ENCODE assay signal across 8 cellular contexts in the genomic region with DNA sequence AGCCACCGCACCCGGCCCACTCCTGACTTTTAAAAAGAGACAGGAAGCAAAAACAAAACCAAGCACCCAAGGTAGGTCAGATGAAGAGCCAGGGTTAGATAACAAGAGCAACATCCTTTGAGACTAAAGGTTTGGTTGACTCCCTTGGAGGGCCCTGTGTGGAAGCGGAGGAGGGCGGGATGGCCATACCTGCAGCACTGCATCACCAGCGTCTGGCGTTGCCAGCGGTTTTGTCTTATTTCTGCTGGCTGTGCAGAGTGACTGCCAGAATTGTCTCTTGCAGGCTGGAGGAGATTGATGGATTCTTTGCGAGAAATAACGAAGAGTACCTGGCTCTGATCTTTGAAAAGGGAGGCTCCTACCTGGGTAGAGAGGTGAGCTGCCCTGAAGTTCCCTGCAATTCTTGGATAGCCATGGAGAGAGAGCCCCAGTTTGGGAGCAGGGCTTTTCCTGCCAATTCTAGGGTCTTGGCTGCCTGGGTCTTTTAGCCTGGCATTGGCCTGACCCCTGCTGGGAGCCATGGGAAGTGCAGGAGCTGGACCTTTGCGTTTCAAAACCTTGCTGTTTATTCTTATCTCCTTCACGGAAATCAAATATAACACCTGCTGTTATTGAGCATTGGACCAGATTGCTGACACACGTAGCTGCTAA. TPM values are rescaled to one million over a fixed set of nuclear protein-coding genes. Genes with fewer than 3 reads are reported as not detected.
A peak's percentile ranks its signal among the peaks of the same experiment; 100 is the strongest.
DNase-seq lines count a peak whose midpoint lies in the region; ATAC-seq and TF ChIP-seq lines count a peak whose summit lies in the region.

No MANE protein-coding gene starts in this region.

- no peaks in the 10 kb centered on the region for H3F3A ChIP-seq in DOHH2 (ENCODE audit: control insufficient read depth, insufficient read depth)

- no peaks in the 10 kb centered on the region for H3K9me2 ChIP-seq in DOHH2 (replicated peaks; ENCODE audit: control insufficient read depth, low read length)

- H3K36me3 ChIP-seq in DOHH2 (ENCODE audit: control insufficient read depth, low read length), result no peaks in the 10 kb centered on the region
- peaks cover 0 to 59% of the 10 kb centered on the region in 2 donors for H3K36me3 ChIP-seq in gastroesophageal sphincter

- H3K4me3 ChIP-seq in DOHH2 (ENCODE audit: low read length), result no peak overlapping the region
- H3K4me3 ChIP-seq in gastroesophageal sphincter, result no peak overlapping the region

- H3K27me3 ChIP-seq in DOHH2 (ENCODE audit: control insufficient read depth, low read length) (no peaks in the 10 kb centered on the region), gastroesophageal sphincter (no peaks in the 10 kb centered on the region)

- TF ChIP-seq CTCF in DOHH2 (IDR thresholded peaks at IDR 0.05; ENCODE audit: low read depth, low read length, poor library complexity, severe bottlenecking) (peak; percentile 94), gastroesophageal sphincter (IDR thresholded peaks at IDR 0.05) (peak in 3 of 4 experiments; percentile 90 to 96 (median 93))

- WGBS in gastroesophageal sphincter (ENCODE audit: low coverage in 1 of 2), 2 donors, result 26 to 31% methylated on average over 4 to 7 of the region's 12 CpGs

- H4K20me1 ChIP-seq in DOHH2 (ENCODE audit: control insufficient read depth, insufficient read depth, low read depth, low read length), result no peaks in the 10 kb centered on the region; the same call in 1 of the 2 replicates

- H3K4me1 ChIP-seq in DOHH2 (ENCODE audit: control insufficient read depth, low read length) (no peaks in the 10 kb centered on the region), gastroesophageal sphincter (peaks cover 0 to 19% (median 4%) of the 10 kb centered on the region in 3 donors)

- no peak for TF ChIP-seq EP300 in gastroesophageal sphincter (IDR thresholded peaks at IDR 0.05)

- H3K27ac ChIP-seq in DOHH2 (ENCODE audit: low read depth, low read length) (no peak overlapping the region), gastroesophageal sphincter (no peak overlapping the region)

- intact Hi-C loops in posterior vena cava (cut with DNase I), result loop anchor here in 1 of 2 donors (10.0 kb wide), 1 partner anchor 64 kb away; no protein-coding TSS in a partner anchor

- no peak overlapping the region for H3K4me2 ChIP-seq in DOHH2 (ENCODE audit: low read length)

- H3K79me2 ChIP-seq in DOHH2 (ENCODE audit: control insufficient read depth, low read length), result no peaks in the 10 kb centered on the region

- H3K9me3 ChIP-seq in DOHH2 (ENCODE audit: control insufficient read depth, insufficient read depth, low read length) (no peaks in the 10 kb centered on the region), gastroesophageal sphincter (no peaks in the 10 kb centered on the region)

- DNase-seq in RKO (ENCODE audit: low spot score) (peak; percentile 45), posterior vena cava (ENCODE audit: low spot score) (peak; percentile 88), HCEC 1CT (no peak)
- peak; percentile 86 for DNase-seq in activated effector memory CD4-positive, alpha-beta T cell treated with anti-CD3 and anti-CD28 coated beads, Interleukin-2, amount 50 U/mL, for 16 hours

- no peak for TF ChIP-seq POLR2A in gastroesophageal sphincter (IDR thresholded peaks at IDR 0.05)

- ATAC-seq in HG02884 (IDR thresholded peaks at IDR 0.05; ENCODE audit: unreplicated experiment) (peak; percentile 60), gastroesophageal sphincter (peak; percentile 55), HG03196 (IDR thresholded peaks at IDR 0.05; ENCODE audit: unreplicated experiment) (no peak)

RNA-seq across cellular contexts. Expression of gene QSOX1, which starts 24.0 kb away (rescaled TPM):
- total RNA-seq in gastroesophageal sphincter, result 100 to 1,000 TPM in 2 of 4 donors, 10 to 100 TPM in 2; 71.5 to 132 (median 106) TPM
- total RNA-seq in posterior vena cava, result 100 to 1,000 TPM in 1 of 2 donors, 10 to 100 TPM in 1; 80.3 to 104 TPM

RNA-seq across cellular contexts. Expression of gene LHX4, which starts 51.4 kb away (rescaled TPM):
- total RNA-seq in gastroesophageal sphincter, result not detected
- not detected for total RNA-seq in posterior vena cava
